10 cellular contexts compared by ENCODE assay signal in the genomic region with DNA sequence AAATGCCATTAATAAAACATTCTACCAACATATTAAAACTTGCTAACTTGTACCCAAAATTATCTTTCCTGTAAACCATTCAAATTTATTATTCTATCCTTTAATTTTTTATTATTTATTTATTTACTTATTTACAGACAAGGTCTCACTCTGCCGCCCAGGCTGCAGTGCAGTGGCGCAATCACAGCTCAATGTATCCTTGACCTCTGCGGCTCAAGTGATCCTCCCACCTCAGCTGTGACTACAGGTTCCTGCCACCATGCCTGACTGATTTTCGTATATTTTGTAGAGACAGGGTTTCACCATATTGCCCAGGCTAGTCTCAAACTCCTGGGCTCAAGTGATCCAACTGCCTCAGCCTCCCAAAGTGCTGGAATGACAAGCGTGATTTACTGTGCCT. TPM values are rescaled to one million over a fixed set of nuclear protein-coding genes. Genes with fewer than 3 reads are reported as not detected.
"Had no signal": no experiment of that assay in that cellular context is flagged by ENCODE, and none has a peak within 500 bp of the region (broad histone marks: within the 10 kb centered on the region; RNA-seq: fewer than 3 reads in every experiment).

No MANE protein-coding gene starts in this region.

- ATAC-seq: HCT116, K562 had no signal

- FAIRE-seq: H54, K562 had no signal

- DNase-seq: GM23248, GOT3, HFFc6, IMR-90, KG1 had no signal

- H3K9ac ChIP-seq: GM23248 had no signal

- H3K36me3 ChIP-seq: HAP-1 had no signal

- H2AFZ ChIP-seq: GM23248 had no signal

- H3K27ac ChIP-seq: GM23248, HL-60 had no signal

- H3K4me3 ChIP-seq: GM23248, HAP-1, K562 had no signal

RNA-seq across cellular contexts. Expression of a gene that starts 20.4 kb away (rescaled TPM):
- total RNA-seq: K562 had no signal
- polyA plus RNA-seq: K562 had no signal
